Comparison of ENCODE assay signal across 16 cellular contexts in the genomic region with DNA sequence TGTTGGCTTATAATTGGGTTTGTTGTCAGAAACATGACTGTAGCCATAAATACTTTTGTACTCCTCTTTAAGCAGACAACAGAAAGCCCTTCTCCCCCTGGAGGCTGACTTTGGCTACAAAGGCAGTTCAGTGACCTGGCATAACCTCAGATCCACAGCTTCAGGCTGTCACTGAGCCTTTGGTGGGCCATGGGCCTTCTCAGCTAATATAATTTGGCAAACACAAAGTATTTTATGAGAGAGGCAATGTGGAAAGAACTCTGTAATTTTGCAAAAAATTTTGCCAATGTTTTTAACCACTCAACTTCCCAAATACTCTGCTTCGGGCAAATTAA. TPM values are rescaled to one million over a fixed set of nuclear protein-coding genes. Genes with fewer than 3 reads are reported as not detected.
DNase-seq lines count a peak whose midpoint lies in the region; ATAC-seq and TF ChIP-seq lines count a peak whose summit lies in the region.
"Had no signal": no experiment of that assay in that cellular context is flagged by ENCODE, and none has a peak within 500 bp of the region (broad histone marks: within the 10 kb centered on the region; RNA-seq: fewer than 3 reads in every experiment).

No MANE protein-coding gene starts in this region.

- TF ChIP-seq CTCF in smooth muscle cell (IDR thresholded peaks at IDR 0.05; ENCODE audit: borderline replicate concordance, insufficient read depth, poor library complexity, severe bottlenecking) = no peak

- peak; percentile 43 for DNase-seq in HuH-7 (ENCODE audit: low spot score)
- DNase-seq in SK-N-MC (ENCODE audit: low read depth, low spot score) = no peak
- DNase-seq in left ventricle myocardium superior = peak; percentile 39
- no peak for DNase-seq in smooth muscle cell (lab: John Stamatoyannopoulos, UW; ENCODE audit: unreplicated experiment)
- DNase-seq in putamen (ENCODE audit: low spot score) = no peak
- no peak for DNase-seq in substantia nigra (lab: John Stamatoyannopoulos, UW)
- DNase-seq in anterior cingulate cortex (lab: John Stamatoyannopoulos, UW) = no peak
- DNase-seq: activated naive CD4-positive, alpha-beta T cell; foreskin keratinocyte; HCEC 1CT; NCI-H1105 treated with DMSO at 0.1 percent for 48 hours; NCI-H446; stimulated activated naive CD4-positive, alpha-beta T cell treated with Interleukin-2 at 50 U/mL for 16 hours had no signal

- peak overlapping the region; percentile 20 for H2AFZ ChIP-seq in smooth muscle cell (ENCODE audit: low read depth)

- peak; percentile 81 for ATAC-seq in left ventricle myocardium superior
- ATAC-seq: body of pancreas, foreskin keratinocyte had no signal

- H3K4me3 ChIP-seq in SK-N-MC = no peak overlapping the region
- no peak overlapping the region for H3K4me3 ChIP-seq in smooth muscle cell
- H3K4me3 ChIP-seq: body of pancreas had no signal

- peaks cover 25% of the 10 kb centered on the region for H3F3A ChIP-seq in smooth muscle cell (ENCODE audit: low read depth)

- H3K79me2 ChIP-seq in smooth muscle cell (ENCODE audit: low read depth) = no peaks in the 10 kb centered on the region

- H3K9ac ChIP-seq in SK-N-MC (ENCODE audit: insufficient read length) (no peak overlapping the region), smooth muscle cell (ENCODE audit: low read depth) (no peak overlapping the region)

- intact Hi-C loops in left ventricle myocardium superior (cut with micrococcal nuclease) = no loop called here

- H3K4me1 ChIP-seq in smooth muscle cell (ENCODE audit: low read depth) = peaks cover 21% of the 10 kb centered on the region

- H3K27ac ChIP-seq in SK-N-MC = peak overlapping the region; percentile 35
- no peak overlapping the region for H3K27ac ChIP-seq in smooth muscle cell (ENCODE audit: low read depth)
- H3K27ac ChIP-seq in substantia nigra (ENCODE audit: low read depth, low read length, poor library complexity, severe bottlenecking) = no peak overlapping the region
- H3K27ac ChIP-seq: body of pancreas, foreskin keratinocyte, neutrophil had no signal

- H3K4me2 ChIP-seq in smooth muscle cell = no peak overlapping the region

- H3K9me3 ChIP-seq in SK-N-MC (ENCODE audit: low read depth, low read length) (no peaks in the 10 kb centered on the region), smooth muscle cell (replicated peaks; ENCODE audit: low read depth) (no peaks in the 10 kb centered on the region)
- H3K9me3 ChIP-seq: body of pancreas, neutrophil had no signal

- no peaks in the 10 kb centered on the region for H3K27me3 ChIP-seq in smooth muscle cell (ENCODE audit: low read depth)
- H3K27me3 ChIP-seq: body of pancreas, foreskin keratinocyte, neutrophil had no signal

- H4K20me1 ChIP-seq in smooth muscle cell (ENCODE audit: low read depth) = no peaks in the 10 kb centered on the region

- WGBS in smooth muscle cell (ENCODE audit: low lambda C conversion rate) = 94% methylated on average over 1 of the region's 1 CpG

- H3K36me3 ChIP-seq in SK-N-MC (ENCODE audit: insufficient read depth, low read length) = no peaks in the 10 kb centered on the region
- H3K36me3 ChIP-seq in smooth muscle cell (ENCODE audit: low read depth) = no peaks in the 10 kb centered on the region
- H3K36me3 ChIP-seq: neutrophil had no signal

RNA-seq across cellular contexts. Expression of a gene that starts 15.5 kb away (rescaled TPM):
- total RNA-seq in left ventricle myocardium superior = 295 TPM
- total RNA-seq in smooth muscle cell = 173 and 176 TPM in 2 replicates
- 626 and 815 TPM in 2 replicates for polyA plus RNA-seq in smooth muscle cell
- total RNA-seq: foreskin keratinocyte had no signal
- polyA plus RNA-seq: foreskin keratinocyte, IgD-negative memory B cell had no signal

RNA-seq across cellular contexts. Expression of a gene that starts 37.1 kb away (rescaled TPM):
- total RNA-seq in left ventricle myocardium superior (0.25 TPM), smooth muscle cell (3.9 and 7.8 TPM in 2 replicates)
- polyA plus RNA-seq in smooth muscle cell = 2.7 and 12.3 TPM in 2 replicates

RNA-seq across cellular contexts. Expression of a gene that starts 57.9 kb away (rescaled TPM):
- total RNA-seq in left ventricle myocardium superior (3.3 TPM), smooth muscle cell (5.0 and 9.0 TPM in 2 replicates)
- 1.7 and 2.0 TPM in 2 replicates for polyA plus RNA-seq in smooth muscle cell
- total RNA-seq: foreskin keratinocyte had no signal
- polyA plus RNA-seq: foreskin keratinocyte, IgD-negative memory B cell had no signal

Comparison
In these comparisons a context has a peak if more than half of its experiments do, and no peak if none do; other contexts are left out.
1. DNase-seq: peak in HuH-7 (single experiment) and left ventricle myocardium superior (single experiment); none in SK-N-MC (single experiment), smooth muscle cell (single experiment), putamen (single experiment), substantia nigra (0 of 49) and anterior cingulate cortex (0 of 58).